ENCODE assay signal across 8 cellular contexts in the genomic region with DNA sequence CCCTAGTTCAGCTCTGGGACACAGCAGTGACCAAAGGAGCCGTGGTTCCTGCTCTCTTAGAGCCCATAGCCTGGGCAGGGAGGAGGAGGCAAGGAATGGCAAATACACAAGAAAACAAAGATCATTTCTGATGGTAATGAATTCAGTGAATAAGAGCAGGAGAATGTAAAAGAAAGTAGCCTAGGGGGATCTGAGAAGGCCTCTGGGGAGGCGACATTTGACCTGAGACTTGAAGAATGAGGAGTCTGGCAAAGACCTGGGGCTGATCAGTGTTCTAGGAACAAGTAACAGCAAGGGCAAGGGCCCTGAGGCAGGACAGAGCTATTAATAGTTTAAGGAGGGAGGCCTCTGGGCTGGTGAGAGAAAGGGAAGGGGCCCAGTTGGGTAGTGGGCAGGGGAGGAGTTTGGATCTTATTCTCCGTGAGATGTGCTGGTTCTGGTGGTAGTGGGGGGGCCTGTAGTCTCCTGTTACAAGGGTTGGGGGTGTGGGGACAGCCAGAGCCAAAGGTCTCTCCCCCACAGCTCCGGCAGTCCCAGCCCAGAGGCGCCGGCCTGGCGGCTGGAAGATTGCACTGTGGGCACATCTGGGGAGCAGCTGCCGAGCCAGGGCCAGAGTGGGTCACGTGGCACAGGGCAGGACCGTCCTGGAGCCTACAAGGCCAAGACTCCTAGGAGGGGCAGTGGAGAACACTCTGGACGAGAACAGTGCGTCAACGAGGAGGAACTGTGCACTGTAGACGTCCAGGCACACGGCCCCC. TPM values are rescaled to one million over a fixed set of nuclear protein-coding genes. Genes with fewer than 3 reads are reported as not detected.
DNase-seq lines count a peak whose midpoint lies in the region; ATAC-seq, FAIRE-seq and TF ChIP-seq lines count a peak whose summit lies in the region.

No MANE protein-coding gene starts in this region.

- dilution Hi-C loops in keratinocyte (cut with MboI; ENCODE audit: extremely low pct_ligation_motif_present, low sequenced_read_pairs): no loop called here

- no peaks in the 10 kb centered on the region for H3K36me3 ChIP-seq in K562 (ENCODE audit: control insufficient read depth, insufficient read depth, low read length)
- H3K36me3 ChIP-seq in keratinocyte (ENCODE audit: control insufficient read depth in 2 of 2, extremely low read depth in 1 of 2, insufficient read depth in 2 of 2, low read length in 2 of 2): no peaks in the 10 kb centered on the region
- H3K36me3 ChIP-seq in thoracic aorta: no peaks in the 10 kb centered on the region
- no peaks in the 10 kb centered on the region for H3K36me3 ChIP-seq in effector memory CD4-positive, alpha-beta T cell (ENCODE audit: control insufficient read depth, insufficient read depth, low read length)

- H4K20me1 ChIP-seq in K562 (replicated peaks; ENCODE audit: control insufficient read depth, insufficient read depth, low read length): no peaks in the 10 kb centered on the region
- H4K20me1 ChIP-seq in keratinocyte (ENCODE audit: control insufficient read depth, extremely low read depth, insufficient read depth, low read length): no peaks in the 10 kb centered on the region

- 32% methylated on average over 15 of the region's 15 CpGs for WGBS in K562 (ENCODE audit: insufficient coverage, low coverage, missing lambda C conversion rate)

- no peaks in the 10 kb centered on the region; the same call in 2 of the 3 replicates for H3K79me2 ChIP-seq in K562 (ENCODE audit: control insufficient read depth, insufficient read depth, low read length)
- no peaks in the 10 kb centered on the region for H3K79me2 ChIP-seq in keratinocyte (ENCODE audit: control insufficient read depth, insufficient read depth, low read length)

- H2AFZ ChIP-seq in K562 (ENCODE audit: low read depth, low read length) (peak overlapping the region; percentile 80), keratinocyte (ENCODE audit: control insufficient read depth, low read length) (peak overlapping the region; percentile 64)

- H3K9me1 ChIP-seq in K562 (ENCODE audit: control insufficient read depth, insufficient read depth, low read length): no peaks in the 10 kb centered on the region
- H3K9me1 ChIP-seq in keratinocyte (ENCODE audit: control insufficient read depth, extremely low read depth, insufficient read depth, low read length): peaks cover 2% of the 10 kb centered on the region

- peak overlapping the region; percentile 36 to 85; a peak in 3 of 4 replicates for H3K9ac ChIP-seq in K562 (ENCODE audit: insufficient read depth in 1 of 2, low read depth in 2 of 2, low read length in 2 of 2)
- peak overlapping the region; percentile 13 for H3K9ac ChIP-seq in keratinocyte (ENCODE audit: control insufficient read depth, extremely low read depth, insufficient read depth, low read length)

- no TSS peak for BruUV-seq in K562 (replicated peaks; lab: Mats Ljungman, UMichigan)

- no peaks in the 10 kb centered on the region for H3K27me3 ChIP-seq in K562 (ENCODE audit: control insufficient read depth in 2 of 2, insufficient read depth in 2 of 2, low read length in 2 of 2)
- H3K27me3 ChIP-seq in keratinocyte (ENCODE audit: control insufficient read depth, extremely low read depth, insufficient read depth, low read length): no peaks in the 10 kb centered on the region
- no peaks in the 10 kb centered on the region for H3K27me3 ChIP-seq in thoracic aorta (replicated peaks; ENCODE audit: insufficient read depth)
- no peaks in the 10 kb centered on the region for H3K27me3 ChIP-seq in effector memory CD4-positive, alpha-beta T cell (replicated peaks; ENCODE audit: control insufficient read depth, insufficient read depth, low read length, poor library complexity, severe bottlenecking)

- TF ChIP-seq CTCF in K562 (IDR thresholded peaks at IDR 0.05 in 2 of 3, conservative IDR thresholded peaks at IDR 0.05 in 1 of 3; ENCODE audit: insufficient read depth in 2 of 3, low read depth in 1 of 3, low read length in 3 of 3) (no peak), keratinocyte (optimal IDR thresholded peaks at IDR 0.05 in 1 of 3, IDR thresholded peaks at IDR 0.05 in 1 of 3, conservative IDR thresholded peaks at IDR 0.05 in 1 of 3; ENCODE audit: extremely low read depth in 1 of 3, insufficient read depth in 2 of 3, low read length in 3 of 3) (no peak), thoracic aorta (IDR thresholded peaks at IDR 0.05) (no peak)

- peak; percentile 63 for DNase-seq in HTR-8/SVneo (ENCODE audit: insufficient read length, low spot score)
- DNase-seq in K562 (ENCODE audit: extremely low read depth in 1 of 4, low spot score in 3 of 4): peak in 2 of 4 experiments; percentile 26 to 41
- DNase-seq in keratinocyte (ENCODE audit: low read depth, low spot score): peak; percentile 85
- peak; percentile 53 for DNase-seq in thoracic aorta (ENCODE audit: low spot score)
- DNase-seq in effector memory CD4-positive, alpha-beta T cell: no peak
- no peak for DNase-seq in stimulated activated naive CD4-positive, alpha-beta T cell treated with Interleukin-2 at 50 U/mL for 16 hours (lab: John Stamatoyannopoulos, UW)

- in situ Hi-C loops in K562 (cut with MboI): loop anchor here (25.0 kb wide), 1 partner anchor 1041 kb away; no protein-coding TSS in a partner anchor

- TF ChIP-seq RAD21 in K562 (CRISPR knock-in tag; conservative IDR thresholded peaks at IDR 0.05 in 1 of 2, IDR thresholded peaks at IDR 0.05 in 1 of 2): no peak

- FAIRE-seq in HTR-8/SVneo (lab: Jason Lieb, UNC) (no peak), K562 (lab: Jason Lieb, UNC) (no peak), keratinocyte (lab: Jason Lieb, UNC) (no peak)

- H3K4me2 ChIP-seq in K562 (ENCODE audit: insufficient read depth, low read length) (no peak overlapping the region), keratinocyte (ENCODE audit: control insufficient read depth, extremely low read depth, insufficient read depth, low read depth, low read length) (peak overlapping the region; percentile 59)

- CTCF ChIA-PET in K562 (lab: Yijun Ruan, JAX; ENCODE audit: low intra/inter-chr PET ratio): interaction anchor here (0.5 kb wide), 1 partner anchor 113 kb away, joined by 3 read pairs; no protein-coding TSS in a partner anchor

- intact Hi-C loops in K562 (cut with micrococcal nuclease): no loop called here

- POLR2A ChIA-PET in K562 (lab: Yijun Ruan, JAX): interaction anchor here (0.9 to 2.4 kb wide), 3 partner anchors 10 to 22 kb away, joined by 4 to 17 read pairs (median 5); a partner anchor contains a TSS

- TF ChIP-seq POLR2A in K562 (conservative IDR thresholded peaks at IDR 0.05): no peak

- peaks cover 24 to 32% of the 10 kb centered on the region in 2 experiments for H3K4me1 ChIP-seq in K562 (replicated peaks in 1 of 2; ENCODE audit: control insufficient read depth in 2 of 2, insufficient read depth in 2 of 2, low read length in 2 of 2)
- H3K4me1 ChIP-seq in keratinocyte (ENCODE audit: control insufficient read depth, extremely low read depth, insufficient read depth, low read length): peaks cover 29% of the 10 kb centered on the region
- H3K4me1 ChIP-seq in thoracic aorta (ENCODE audit: control insufficient read depth in 1 of 2, low read depth in 2 of 2): peaks cover 10 to 17% of the 10 kb centered on the region in 2 donors
- H3K4me1 ChIP-seq in effector memory CD4-positive, alpha-beta T cell (ENCODE audit: control insufficient read depth, insufficient read depth, low read length, poor library complexity, severe bottlenecking): no peaks in the 10 kb centered on the region

- ATAC-seq in K562 (peak; percentile 65), thoracic aorta (ENCODE audit: insufficient number of reproducible peaks, low FRiP score, low read depth) (peak; percentile 75), HG02610 (IDR thresholded peaks at IDR 0.05; ENCODE audit: unreplicated experiment) (no peak), GM19023 (IDR thresholded peaks at IDR 0.05; ENCODE audit: unreplicated experiment) (no peak)

- peak overlapping the region; percentile 47 for H3K27ac ChIP-seq in K562 (ENCODE audit: extremely low read depth, low read depth, low read length)
- peak overlapping the region; percentile 42 for H3K27ac ChIP-seq in keratinocyte (ENCODE audit: control insufficient read depth, insufficient read depth, low read length)
- peak overlapping the region; percentile 81 to 82 for H3K27ac ChIP-seq in thoracic aorta
- H3K27ac ChIP-seq in effector memory CD4-positive, alpha-beta T cell (ENCODE audit: insufficient read depth, low read length, poor library complexity, severe bottlenecking): no peak overlapping the region

- H3K9me3 ChIP-seq in K562 (replicated peaks; ENCODE audit: control insufficient read depth, insufficient read depth, low read depth, low read length): no peaks in the 10 kb centered on the region
- H3K9me3 ChIP-seq in keratinocyte (ENCODE audit: control insufficient read depth, low read depth, low read length): no peaks in the 10 kb centered on the region
- no peaks in the 10 kb centered on the region for H3K9me3 ChIP-seq in thoracic aorta
- H3K9me3 ChIP-seq in effector memory CD4-positive, alpha-beta T cell (ENCODE audit: control insufficient read depth, low read length): no peaks in the 10 kb centered on the region

- H3K4me3 ChIP-seq in K562: no peak overlapping the region
- no peak overlapping the region for H3K4me3 ChIP-seq in keratinocyte (ENCODE audit: control insufficient read depth in 2 of 3, extremely low read depth in 1 of 3, insufficient read depth in 2 of 3, low read depth in 1 of 3, low read length in 3 of 3)
- no peak overlapping the region for H3K4me3 ChIP-seq in thoracic aorta
- H3K4me3 ChIP-seq in effector memory CD4-positive, alpha-beta T cell (ENCODE audit: insufficient read depth, low read depth, low read length, poor library complexity, severe bottlenecking): no peak overlapping the region

- no peak for TF ChIP-seq EP300 in K562 (IDR thresholded peaks at IDR 0.05; ENCODE audit: low read length)

RNA-seq across cellular contexts. Expression of a gene that starts 9.3 kb away (rescaled TPM):
- 71.5 and 250 TPM in 2 replicates for total RNA-seq in K562 (2011; cell fraction: chromatin; rRNA removed; ENCODE audit: low replicate concordance)
- total RNA-seq in K562 (2011; cell fraction: nucleolus; rRNA removed): 362 and 403 TPM in 2 replicates
- 143 and 176 TPM in 2 replicates for total RNA-seq in K562 (2011; cell fraction: nucleoplasm; rRNA removed)
- total RNA-seq in K562 (2014; rRNA removed) (358 and 410 TPM in 2 replicates), K562 (2014; rRNA removed; fragmentation: Illumina TruSeq; extraction: Trizol) (40.1 and 40.5 TPM in 2 replicates), K562 (2015; rRNA removed; fragmentation: Illumina TruSeq; extraction: Trizol) (65.0 and 66.8 TPM in 2 replicates), K562 (2021) (160 and 167 TPM in 2 replicates), thoracic aorta (100 to 1,000 TPM; 310 to 944 TPM)
- polyA plus RNA-seq in K562 (2011; rRNA removed) (75.8 and 119 TPM in 2 replicates), K562 (2014; fragmentation: Illumina TruSeq; extraction: Trizol) (20.8 and 50.8 TPM in 2 replicates), K562 (2014; fragmentation: Nextera tagmentation; extraction: Ambion mirVana) (1 to 10 TPM; 1.4 to 4.4 TPM), K562 (2014; rRNA removed) (298 and 319 TPM in 2 replicates), keratinocyte (24.4 to 40.8 TPM (median 33.0 TPM) in 3 replicates)
- polyA plus RNA-seq in K562 (2011; cell fraction: cytosol; rRNA removed): 230 and 856 TPM in 2 replicates
- 232 and 726 TPM in 2 replicates for polyA plus RNA-seq in K562 (2011; cell fraction: nucleus; rRNA removed)
- 82.5 and 140 TPM in 2 replicates for polyA plus RNA-seq in K562 (2012)
- 14.9 and 32.5 TPM in 2 replicates for polyA minus RNA-seq in K562 (2011; rRNA and poly(A)+ RNA removed)
- 90.2 and 138 TPM in 2 replicates for polyA minus RNA-seq in K562 (2011; cell fraction: cytosol; rRNA and poly(A)+ RNA removed)
- polyA minus RNA-seq in K562 (2011; cell fraction: nucleus; rRNA and poly(A)+ RNA removed): 183 and 246 TPM in 2 replicates
- 34.7 TPM for polyA plus RNA-seq in keratinocyte (2011; ENCODE audit: low read depth)
- 10.6 and 31.2 TPM in 2 replicates for polyA plus RNA-seq in keratinocyte (2011; cell fraction: cytosol; rRNA removed)
- polyA plus RNA-seq in keratinocyte (2011; cell fraction: nucleus; rRNA removed): 42.7 and 42.9 TPM in 2 replicates
- polyA plus RNA-seq in keratinocyte (2012; ENCODE audit: low replicate concordance): 28.1 and 65.4 TPM in 2 replicates
- 8.9 to 12.6 TPM (median 9.4 TPM) in 3 replicates for polyA minus RNA-seq in keratinocyte
- polyA minus RNA-seq in keratinocyte (2011; cell fraction: cytosol; rRNA and poly(A)+ RNA removed): 68.7 TPM
- 23.6 and 35.0 TPM in 2 replicates for polyA minus RNA-seq in keratinocyte (2011; cell fraction: nucleus; rRNA and poly(A)+ RNA removed)

RNA-seq across cellular contexts. Expression of a gene that starts 41.9 kb away (rescaled TPM):
- not detected in 2 replicates for total RNA-seq in K562 (2011; cell fraction: chromatin; rRNA removed; ENCODE audit: low replicate concordance)
- total RNA-seq in K562 (2011; cell fraction: nucleolus; rRNA removed): not detected in 2 replicates
- total RNA-seq in K562 (2011; cell fraction: nucleoplasm; rRNA removed): not detected in 2 replicates
- not detected in 2 replicates for total RNA-seq in K562 (2014; rRNA removed)
- total RNA-seq in K562 (2014; rRNA removed; fragmentation: Illumina TruSeq; extraction: Trizol): not detected in 2 replicates
- total RNA-seq in K562 (2015; rRNA removed; fragmentation: Illumina TruSeq; extraction: Trizol): not detected in 2 replicates
- total RNA-seq in K562 (2021): not detected in 2 replicates
- not detected in 2 replicates for polyA plus RNA-seq in K562 (2011; rRNA removed)
- not detected in 2 replicates for polyA plus RNA-seq in K562 (2011; cell fraction: cytosol; rRNA removed)
- polyA plus RNA-seq in K562 (2011; cell fraction: nucleus; rRNA removed): not detected in 2 replicates
- not detected in 2 replicates for polyA plus RNA-seq in K562 (2012)
- not detected in 2 replicates for polyA plus RNA-seq in K562 (2014; fragmentation: Illumina TruSeq; extraction: Trizol)
- not detected for polyA plus RNA-seq in K562 (2014; fragmentation: Nextera tagmentation; extraction: Ambion mirVana)
- not detected in 2 replicates for polyA plus RNA-seq in K562 (2014; rRNA removed)
- not detected in 2 replicates for polyA minus RNA-seq in K562 (2011; rRNA and poly(A)+ RNA removed)
- polyA minus RNA-seq in K562 (2011; cell fraction: cytosol; rRNA and poly(A)+ RNA removed): not detected in 2 replicates
- not detected in 2 replicates for polyA minus RNA-seq in K562 (2011; cell fraction: nucleus; rRNA and poly(A)+ RNA removed)
- polyA plus RNA-seq in keratinocyte: not detected in 3 replicates
- polyA plus RNA-seq in keratinocyte (2011; ENCODE audit: low read depth): not detected
- polyA plus RNA-seq in keratinocyte (2011; cell fraction: cytosol; rRNA removed): not detected in 2 replicates
- polyA plus RNA-seq in keratinocyte (2011; cell fraction: nucleus; rRNA removed): not detected in 2 replicates
- not detected in 2 replicates for polyA plus RNA-seq in keratinocyte (2012; ENCODE audit: low replicate concordance)
- polyA minus RNA-seq in keratinocyte: not detected in 3 replicates
- polyA minus RNA-seq in keratinocyte (2011; cell fraction: cytosol; rRNA and poly(A)+ RNA removed): not detected
- not detected in 2 replicates for polyA minus RNA-seq in keratinocyte (2011; cell fraction: nucleus; rRNA and poly(A)+ RNA removed)
- 1 to 10 TPM in 1 of 2 donors, not detected in 1; 4.9 TPM for total RNA-seq in thoracic aorta

Comparison
In these comparisons a context has a peak if more than half of its experiments do, and no peak if none do; other contexts are left out.
1. DNase-seq: peak in HTR-8/SVneo (single experiment), keratinocyte (single experiment) and thoracic aorta (single experiment); none in effector memory CD4-positive, alpha-beta T cell (0 of 3) and stimulated activated naive CD4-positive, alpha-beta T cell treated with Interleukin-2 at 50 U/mL for 16 hours (single experiment).
2. ATAC-seq: peak in K562 (single experiment) and thoracic aorta (single experiment); none in HG02610 (single experiment) and GM19023 (single experiment).